Comparison of ENCODE assay signal across 13 cellular contexts in the genomic region with DNA sequence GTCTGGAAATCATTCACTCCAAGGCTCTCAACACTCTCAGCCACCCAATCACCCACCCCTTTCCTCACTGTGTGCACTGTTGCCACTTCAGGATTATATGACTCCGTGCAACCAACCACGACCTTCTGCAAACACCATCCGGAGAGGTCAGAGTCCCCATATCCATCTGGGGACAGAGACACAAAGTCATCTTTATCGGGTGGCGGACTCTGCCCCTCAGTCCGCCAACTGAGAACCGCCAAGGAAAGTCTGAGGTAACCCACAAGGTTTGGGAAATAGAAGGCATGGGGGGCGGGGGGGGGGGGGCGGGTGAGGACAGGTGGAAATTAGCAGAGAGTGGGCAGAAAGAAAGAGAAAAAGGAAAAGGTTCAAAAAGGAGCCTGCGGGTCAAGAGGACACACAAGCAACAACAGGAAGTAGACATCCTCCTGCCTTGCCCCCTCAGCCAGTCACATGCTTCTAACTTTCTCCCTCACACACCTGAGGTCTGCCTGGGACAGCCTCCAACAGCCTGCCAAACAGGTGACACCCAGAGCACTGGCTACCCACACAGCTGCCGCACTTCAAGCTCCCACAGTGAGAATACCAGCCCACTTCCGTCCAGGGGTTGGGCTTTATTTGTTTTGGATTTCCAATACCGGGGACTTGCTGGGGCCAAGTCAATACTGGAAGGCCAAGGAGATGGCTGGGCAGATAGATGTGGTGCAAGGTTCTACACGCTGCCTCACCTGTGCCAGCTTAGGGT. TPM values are rescaled to one million over a fixed set of nuclear protein-coding genes. Genes with fewer than 3 reads are reported as not detected.
DNase-seq lines count a peak whose midpoint lies in the region; TF ChIP-seq lines count a peak whose summit lies in the region.
"Had no signal": no experiment of that assay in that cellular context is flagged by ENCODE, and none has a peak within 500 bp of the region (broad histone marks: within the 10 kb centered on the region; RNA-seq: fewer than 3 reads in every experiment).

No MANE protein-coding gene starts in this region.

- no peaks in the 10 kb centered on the region for H3K9me3 Mint-ChIP-seq in endodermal cell
- H3K9me3 Mint-ChIP-seq in progenitor cell of endocrine pancreas (ENCODE audit: low read depth): no peaks in the 10 kb centered on the region

- no peak overlapping the region for H3K4me3 ChIP-seq in endodermal cell (ENCODE audit: low read length)
- H3K4me3 ChIP-seq: heart left ventricle, MG63 had no signal

- H3K27ac ChIP-seq in endodermal cell (ENCODE audit: low read depth, low read length): no peak overlapping the region
- H3K27ac ChIP-seq: heart left ventricle, HL-60 had no signal

- 90 to 93% methylated on average over 7 to 14 of the region's 14 CpGs for WGBS in endodermal cell (ENCODE audit: insufficient coverage in 1 of 2, insufficient read length in 1 of 2), 2 experiments

- peaks cover 27% of the 10 kb centered on the region for H3K4me1 ChIP-seq in endodermal cell (ENCODE audit: control insufficient read depth, insufficient read depth, low read length)

- DNase-seq in NCI-H82 (lab: John Stamatoyannopoulos, UW): peak; percentile 23
- DNase-seq in NCI-H82 treated with DMSO at 0.1 percent for 48 hours (lab: John Stamatoyannopoulos, UW; ENCODE audit: unreplicated experiment): no peak
- peak; percentile 75 for DNase-seq in NCI-H2196 (lab: John Stamatoyannopoulos, UW; ENCODE audit: unreplicated experiment)
- no peak for DNase-seq in endodermal cell
- no peak for DNase-seq in progenitor cell of endocrine pancreas (ENCODE audit: low spot score, unreplicated experiment)
- DNase-seq in cerebellum (ENCODE audit: low spot score): no peak
- DNase-seq in activated T-cell treated with anti-CD3 and anti-CD28 coated beads, Interleukin-2, amount 50 U/mL, for 48 hours: no peak
- no peak for DNase-seq in HPDE6-E6E7 (ENCODE audit: extremely low spot score)
- DNase-seq: anterior cingulate cortex, mesenchymal stem cell, MG63 had no signal

- H3K27me3 Mint-ChIP-seq in endodermal cell (ENCODE audit: insufficient read depth) (no peaks in the 10 kb centered on the region), progenitor cell of endocrine pancreas (no peaks in the 10 kb centered on the region)

- H3K9ac ChIP-seq in endodermal cell (ENCODE audit: extremely low read depth, low read length, poor library complexity, severe bottlenecking): no peak overlapping the region

- peak overlapping the region; percentile 61 for H3K27ac Mint-ChIP-seq in endodermal cell
- peak overlapping the region; percentile 81 for H3K27ac Mint-ChIP-seq in progenitor cell of endocrine pancreas

- peaks cover 66% of the 10 kb centered on the region for H3K36me3 Mint-ChIP-seq in endodermal cell (ENCODE audit: low read depth)
- peaks cover 7% of the 10 kb centered on the region for H3K36me3 Mint-ChIP-seq in progenitor cell of endocrine pancreas (ENCODE audit: insufficient read depth)

- no peaks in the 10 kb centered on the region for H3K27me3 ChIP-seq in endodermal cell (ENCODE audit: control insufficient read depth, insufficient read depth, low read length, poor library complexity, severe bottlenecking)
- H3K27me3 ChIP-seq: heart left ventricle, MG63 had no signal

- TF ChIP-seq CTCF in endodermal cell (conservative IDR thresholded peaks at IDR 0.05): no peak
- no peak for TF ChIP-seq CTCF in progenitor cell of endocrine pancreas (IDR thresholded peaks at IDR 0.05; ENCODE audit: unreplicated experiment)

- H3K36me3 ChIP-seq in endodermal cell (ENCODE audit: control insufficient read depth, insufficient read depth, low read length): peaks cover 84% of the 10 kb centered on the region
- H3K36me3 ChIP-seq: heart left ventricle, MG63 had no signal

- no peaks in the 10 kb centered on the region for H3K9me3 ChIP-seq in endodermal cell (ENCODE audit: control insufficient read depth, low read length)
- H3K9me3 ChIP-seq: heart left ventricle, MG63 had no signal

- H3K4me3 Mint-ChIP-seq in endodermal cell (no peak overlapping the region), progenitor cell of endocrine pancreas (ENCODE audit: low read depth) (no peak overlapping the region)

- peaks cover 67% of the 10 kb centered on the region for H3K4me1 Mint-ChIP-seq in endodermal cell
- H3K4me1 Mint-ChIP-seq in progenitor cell of endocrine pancreas (ENCODE audit: low read depth): peaks cover 41% of the 10 kb centered on the region

RNA-seq across cellular contexts. Expression of a gene that starts 58.1 kb away (rescaled TPM):
- total RNA-seq in endodermal cell (100 to 1,000 TPM; 342 TPM), progenitor cell of endocrine pancreas (149 and 161 TPM in 2 replicates), cerebellum (36.4 TPM)
- 245 TPM for polyA plus RNA-seq in endodermal cell (2013, experiment 1 of 2)
- 232 TPM for polyA plus RNA-seq in endodermal cell (2013, experiment 2 of 2)

Comparison
In these comparisons a context has a peak if more than half of its experiments do, and no peak if none do; other contexts are left out.
1. DNase-seq: peak in NCI-H82 (single experiment) and NCI-H2196 (single experiment); none in NCI-H82 treated with DMSO at 0.1 percent for 48 hours (single experiment), endodermal cell (single experiment), progenitor cell of endocrine pancreas (single experiment), cerebellum (single experiment), activated T-cell treated with anti-CD3 and anti-CD28 coated beads, Interleukin-2, amount 50 U/mL, for 48 hours (0 of 2) and HPDE6-E6E7 (single experiment).